Comparison of ENCODE assay signal across 8 cellular contexts in the genomic region with DNA sequence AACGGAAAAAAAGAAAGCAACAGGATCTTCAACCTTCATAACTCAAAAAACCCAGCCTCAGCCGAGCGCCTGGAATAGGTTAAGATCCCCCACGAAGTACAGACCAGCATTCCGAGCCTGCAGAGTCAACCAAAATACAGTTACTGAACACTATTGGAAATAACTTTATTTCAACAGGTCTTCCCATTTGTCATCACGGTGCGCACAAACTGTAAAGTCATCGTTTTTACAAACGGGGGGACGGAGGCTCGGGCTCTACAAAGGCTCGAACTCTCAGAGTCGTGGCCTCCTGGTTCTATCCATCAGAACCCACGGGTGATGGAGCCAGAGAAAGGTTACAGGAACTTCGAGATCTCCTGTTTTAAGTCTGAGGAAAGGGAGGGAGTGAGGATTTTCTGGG. TPM values are rescaled to one million over a fixed set of nuclear protein-coding genes. Genes with fewer than 3 reads are reported as not detected.
DNase-seq lines count a peak whose midpoint lies in the region; ATAC-seq and TF ChIP-seq lines count a peak whose summit lies in the region.

No MANE protein-coding gene starts in this region.

- no peaks in the 10 kb centered on the region for H3K36me3 ChIP-seq in thyroid gland

- peaks cover 11% of the 10 kb centered on the region for H3K4me1 Mint-ChIP-seq in MCF 10A (ENCODE audit: insufficient read depth, unreplicated experiment)

- peak overlapping the region; percentile 96 to 99 (median 99) for H3K27ac ChIP-seq in thyroid gland

- 0 to 1% methylated on average over 15 of the region's 15 CpGs for WGBS in lower leg skin, 2 donors
- WGBS in thyroid gland, 2 donors: 0 to 1% methylated on average over 15 of the region's 15 CpGs

- H3K36me3 Mint-ChIP-seq in MCF 10A (ENCODE audit: insufficient read depth, unreplicated experiment): peaks cover 54% of the 10 kb centered on the region

- no peaks in the 10 kb centered on the region for H3K27me3 ChIP-seq in thyroid gland

- no TSS peak for BruUV-seq in MCF 10A (replicated peaks; lab: Mats Ljungman, UMichigan)

- peak overlapping the region; percentile 92 for H3K4me3 Mint-ChIP-seq in MCF 10A (ENCODE audit: unreplicated experiment)

- TF ChIP-seq CTCF in MCF 10A (IDR thresholded peaks at IDR 0.05; ENCODE audit: unreplicated experiment): no peak
- TF ChIP-seq CTCF in lower leg skin (IDR thresholded peaks at IDR 0.05): no peak
- no peak for TF ChIP-seq CTCF in thyroid gland (IDR thresholded peaks at IDR 0.05)

- DNase-seq in ELR (ENCODE audit: low read depth): peak; percentile 56
- peak; percentile 37 for DNase-seq in NAMALWA (ENCODE audit: low spot score)
- DNase-seq in MCF 10A (ENCODE audit: unreplicated experiment): peak; percentile 41
- peak in 1 of 2 donors; percentile 19 for DNase-seq in lower leg skin (ENCODE audit: low spot score in 2 of 2)
- no peak for DNase-seq in thyroid gland
- no peak for DNase-seq in activated CD4-positive, CD25-positive, alpha-beta regulatory T cell (lab: John Stamatoyannopoulos, UW)

- H3K27ac Mint-ChIP-seq in MCF 10A (ENCODE audit: low read depth, unreplicated experiment): peak overlapping the region; percentile 100

- H3K9me3 ChIP-seq in thyroid gland: no peaks in the 10 kb centered on the region

- ATAC-seq in GM21526 (IDR thresholded peaks at IDR 0.05; ENCODE audit: low FRiP score, unreplicated experiment) (no peak), HG03565 (IDR thresholded peaks at IDR 0.05; ENCODE audit: unreplicated experiment) (no peak)

- H3K9me3 Mint-ChIP-seq in MCF 10A (ENCODE audit: unreplicated experiment): no peaks in the 10 kb centered on the region

- CTCF ChIA-PET in MCF 10A (lab: Yijun Ruan, JAX): no interaction called here

- POLR2A ChIA-PET in MCF 10A (lab: Yijun Ruan, JAX): interaction anchor here (0.6 to 3.3 kb wide), 13 partner anchors 8 to 117 kb away, joined by 3 to 55 read pairs (median 6); a partner anchor contains a TSS

- TF ChIP-seq POLR2A in lower leg skin (IDR thresholded peaks at IDR 0.05) (no peak), thyroid gland (IDR thresholded peaks at IDR 0.05) (no peak)

- peaks cover 34 to 43% of the 10 kb centered on the region in 2 donors for H3K4me1 ChIP-seq in thyroid gland

- H3K4me3 ChIP-seq in lower leg skin (ENCODE audit: low read depth, poor library complexity, severe bottlenecking) (peak overlapping the region; percentile 80), thyroid gland (replicated peaks in 1 of 3) (peak overlapping the region; percentile 66 to 95 (median 83))

- no peaks in the 10 kb centered on the region for H3K27me3 Mint-ChIP-seq in MCF 10A (ENCODE audit: insufficient read depth, unreplicated experiment)

- intact Hi-C loops in MCF 10A (cut with micrococcal nuclease) (no loop called here), lower leg skin (cut with DNase I; ENCODE audit: low total_unique reads) (no loop called here), thyroid gland (cut with DNase I) (no loop called here)

RNA-seq across cellular contexts. Expression of a gene that starts 1.1 kb away (rescaled TPM):
- total RNA-seq in MCF 10A (2022) (813 and 886 TPM in 2 replicates), lower leg skin (100 to 1,000 TPM; 431 to 648 (median 506) TPM), thyroid gland (1,000 to 10,000 TPM in 1 of 4 donors, 100 to 1,000 TPM in 3; 553 to 1,135 (median 724) TPM)

RNA-seq across cellular contexts. Expression of a gene that starts 57.1 kb away (rescaled TPM):
- total RNA-seq in MCF 10A (2022): 70.6 and 82.9 TPM in 2 replicates
- 10 to 100 TPM; 48.2 to 70.0 (median 50.7) TPM for total RNA-seq in lower leg skin
- total RNA-seq in thyroid gland: 100 to 1,000 TPM in 2 of 4 donors, 10 to 100 TPM in 2; 89.6 to 140 (median 98.7) TPM

Comparison
In these comparisons a context has a peak if more than half of its experiments do, and no peak if none do; other contexts are left out.
1. DNase-seq: peak in ELR (single experiment), NAMALWA (single experiment) and MCF 10A (single experiment); none in thyroid gland (0 of 2) and activated CD4-positive, CD25-positive, alpha-beta regulatory T cell (0 of 4).